In the genomic region with DNA sequence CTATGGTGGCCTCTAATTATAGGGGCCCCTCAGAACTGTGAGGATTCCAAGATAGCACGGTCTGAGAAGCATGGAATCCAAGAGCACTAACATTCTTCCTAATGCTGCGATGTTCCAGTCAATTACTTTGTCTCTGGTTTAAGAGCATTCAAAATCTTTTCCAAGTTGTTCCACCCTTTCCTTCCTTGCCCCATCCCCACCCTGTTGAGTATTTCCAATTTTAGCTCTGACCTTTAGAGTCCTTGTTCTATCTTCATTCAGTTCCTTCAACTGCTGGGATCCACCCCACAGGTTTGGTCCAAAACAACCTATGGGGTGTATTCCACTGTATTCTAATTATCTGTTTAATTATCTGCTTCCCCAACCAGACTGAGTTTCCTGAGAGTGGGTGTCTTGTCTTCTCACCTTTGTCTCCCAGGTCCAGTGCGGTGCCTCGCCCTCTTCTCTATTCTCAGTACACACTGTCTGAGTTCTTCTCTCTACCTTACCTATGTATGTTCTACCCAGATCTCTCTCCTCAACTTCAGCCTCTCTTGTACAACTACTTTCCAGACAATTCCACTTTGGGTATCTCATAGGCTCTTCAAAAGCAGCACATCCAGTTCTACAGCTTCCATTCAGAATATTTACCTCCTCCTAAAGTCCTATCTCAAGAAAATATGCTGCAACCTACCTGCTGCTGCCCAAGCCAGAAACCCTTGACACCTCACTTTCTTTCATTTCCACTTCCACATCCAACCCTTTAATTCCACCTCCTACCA, we compare ENCODE assay signal across 21 cellular contexts. TPM values are rescaled to one million over a fixed set of nuclear protein-coding genes. Genes with fewer than 3 reads are reported as not detected.
A peak's percentile ranks its signal among the peaks of the same experiment; 100 is the strongest.
DNase-seq lines count a peak whose midpoint lies in the region; ATAC-seq and TF ChIP-seq lines count a peak whose summit lies in the region.
"Had no signal": no experiment of that assay in that cellular context is flagged by ENCODE, and none has a peak within 500 bp of the region (broad histone marks: within the 10 kb centered on the region; RNA-seq: fewer than 3 reads in every experiment).

No MANE protein-coding gene starts in this region.

- RAD21 ChIA-PET in HCT116 (lab: Charles Lee; ENCODE audit: low non-redundant PET in 1 of 2, low total read pairs in 2 of 2, uncharacterized antibody in 2 of 2, unreplicated experiment in 2 of 2) = interaction anchor here in 1 of 2 experiments (1.3 kb wide), 1 partner anchor 111 kb away, joined by 4 read pairs; no protein-coding TSS in a partner anchor

- H2AFZ ChIP-seq in HCT116 (ENCODE audit: low read depth, low read length, poor library complexity, severe bottlenecking) = peak overlapping the region; percentile 86

- H3K36me3 Mint-ChIP-seq in Caco-2 (ENCODE audit: insufficient read depth, unreplicated experiment) (no peaks in the 10 kb centered on the region), progenitor cell of endocrine pancreas (ENCODE audit: insufficient read depth) (no peaks in the 10 kb centered on the region)

- no peaks in the 10 kb centered on the region for H3K79me2 ChIP-seq in HCT116 (ENCODE audit: insufficient read depth, low read length)

- DNase-seq in Caco-2 (no peak), HCT116 (ENCODE audit: low read depth, low spot score) (no peak), right atrium auricular region (ENCODE audit: low spot score) (no peak), progenitor cell of endocrine pancreas (ENCODE audit: low spot score, unreplicated experiment) (no peak), NCI-H128 (lab: John Stamatoyannopoulos, UW; ENCODE audit: unreplicated experiment) (no peak), head of caudate nucleus (no peak)
- DNase-seq in stimulated activated CD4-positive, alpha-beta T cell treated with anti-CD3 and anti-CD28 coated beads, Interleukin-4, amount 100 ng/mL, for 1 hour = no peak
- DNase-seq: activated B cell treated with CpG ODN at 0.5 μM for 24 hours; activated CD4-positive, alpha-beta T cell treated with anti-CD3 and anti-CD28 coated beads, Interleukin-2, amount 50 U/mL, for 48 hours; activated gamma-delta T cell; activated T-cell treated with anti-CD3 and anti-CD28 coated beads for 4 hours; C1 segment of cervical spinal cord; effector CD8-positive, alpha-beta T cell; erythroblast; left cardiac atrium; midbrain; NCI-H1048; NCI-H82 had no signal

- POLR2A ChIA-PET in Caco-2 (lab: Charles Lee) = no interaction called here
- POLR2A ChIA-PET in HCT116 (lab: Charles Lee) = no interaction called here

- peaks cover 24% of the 10 kb centered on the region for H3K9me3 Mint-ChIP-seq in Caco-2 (ENCODE audit: unreplicated experiment)
- peaks cover 8% of the 10 kb centered on the region for H3K9me3 Mint-ChIP-seq in progenitor cell of endocrine pancreas (ENCODE audit: low read depth)

- H3K4me1 ChIP-seq in Caco-2 (peaks cover 23% of the 10 kb centered on the region), HCT116 (ENCODE audit: control insufficient read depth in 1 of 2, insufficient read depth in 2 of 2, low read length in 2 of 2) (peaks cover 2 to 9% of the 10 kb centered on the region in 2 experiments; a peak in 3 of 4 replicates), right atrium auricular region (peaks cover 0 to 20% of the 10 kb centered on the region in 2 donors)

- H3K9me3 ChIP-seq in Caco-2 = no peaks in the 10 kb centered on the region; the same call in 1 of the 2 replicates
- H3K9me3 ChIP-seq in HCT116 (ENCODE audit: control insufficient read depth in 1 of 2, insufficient read depth in 1 of 2, low read depth in 1 of 2, low read length in 2 of 2) = no peaks in the 10 kb centered on the region
- H3K9me3 ChIP-seq in right atrium auricular region = no peaks in the 10 kb centered on the region
- H3K9me3 ChIP-seq: body of pancreas, pancreas had no signal

- CTCF ChIA-PET in Caco-2 (lab: Charles Lee) = interaction anchor here (0.5 kb wide), 1 partner anchor 356 kb away, joined by 5 read pairs; no protein-coding TSS in a partner anchor
- CTCF ChIA-PET in HCT116 (lab: Charles Lee) = interaction anchor here (1.1 kb wide), 1 partner anchor 377 kb away, joined by 3 read pairs; no protein-coding TSS in a partner anchor

- peak overlapping the region; percentile 36 for H3K27ac Mint-ChIP-seq in Caco-2 (ENCODE audit: unreplicated experiment)
- H3K27ac Mint-ChIP-seq in progenitor cell of endocrine pancreas = peak overlapping the region; percentile 33
- H3K27ac Mint-ChIP-seq: activated B cell treated with CpG ODN at 0.5 μM for 24 hours; natural killer cell treated with Interleukin-12 subunit alpha and Interleukin-12 subunit beta and Interleukin-15 and Interleukin-18, amount 100 ng/mL, for 72 hours had no signal

- TF ChIP-seq CTCF in Caco-2 (IDR thresholded peaks at IDR 0.05; ENCODE audit: insufficient read depth in 1 of 2, low read depth in 1 of 2, low read length in 1 of 2, severe bottlenecking in 1 of 2, unreplicated experiment in 1 of 2) = no peak
- TF ChIP-seq CTCF in HCT116 (IDR thresholded peaks at IDR 0.05 in 2 of 3, conservative IDR thresholded peaks at IDR 0.05 in 1 of 3; ENCODE audit: borderline replicate concordance in 1 of 3, insufficient read depth in 1 of 3, low read depth in 2 of 3, low read length in 2 of 3) = no peak
- TF ChIP-seq CTCF in right atrium auricular region (IDR thresholded peaks at IDR 0.05) = no peak
- no peak for TF ChIP-seq CTCF in progenitor cell of endocrine pancreas (IDR thresholded peaks at IDR 0.05; ENCODE audit: unreplicated experiment)

- no peak for TF ChIP-seq RAD21 in HCT116 (IDR thresholded peaks at IDR 0.05; ENCODE audit: low read depth)

- no peak overlapping the region for H3K9ac ChIP-seq in HCT116 (ENCODE audit: low read length)

- ATAC-seq in HCT116 = no peak
- ATAC-seq: natural killer cell treated with Interleukin-12 subunit alpha and Interleukin-12 subunit beta and Interleukin-15 and Interleukin-18, amount 100 ng/mL, for 72 hours had no signal

- TF ChIP-seq POLR2A in HCT116 (IDR thresholded peaks at IDR 0.05; ENCODE audit: borderline replicate concordance, extremely low read depth, insufficient read depth, insufficient read length) = no peak

- intact Hi-C loops in Caco-2 (cut with micrococcal nuclease; ENCODE audit: unreplicated experiment) = loop anchor here (5.0 kb wide), 2 partner anchors 36 to 61 kb away; no protein-coding TSS in a partner anchor
- intact Hi-C loops in HCT116 (cut with micrococcal nuclease) = no loop called here
- intact Hi-C loops in head of caudate nucleus (cut with DNase I) = no loop called here

- H3K36me3 ChIP-seq in Caco-2 (ENCODE audit: control insufficient read depth, insufficient read depth, low read length) (no peaks in the 10 kb centered on the region), HCT116 (ENCODE audit: control insufficient read depth in 1 of 2, insufficient read depth in 2 of 2, low read length in 2 of 2) (no peaks in the 10 kb centered on the region), right atrium auricular region (no peaks in the 10 kb centered on the region)
- H3K36me3 ChIP-seq: pancreas had no signal

- BruUV-seq in Caco-2 (replicated peaks; lab: Mats Ljungman, UMichigan) = no TSS peak
- no TSS peak for BruUV-seq in HCT116 (replicated peaks; lab: Mats Ljungman, UMichigan)

- H3K4me1 Mint-ChIP-seq in Caco-2 (ENCODE audit: low read depth, unreplicated experiment) = peaks cover 18% of the 10 kb centered on the region
- peaks cover 17% of the 10 kb centered on the region for H3K4me1 Mint-ChIP-seq in progenitor cell of endocrine pancreas (ENCODE audit: low read depth)
- H3K4me1 Mint-ChIP-seq: activated B cell treated with CpG ODN at 0.5 μM for 24 hours had no signal

- no peaks in the 10 kb centered on the region for H3K9me2 ChIP-seq in HCT116 (ENCODE audit: insufficient read depth)

- H3K4me3 ChIP-seq in Caco-2 (ENCODE audit: low read depth, low read length) (no peak overlapping the region), HCT116 (replicated peaks in 1 of 2; ENCODE audit: low read depth in 1 of 2, low read length in 2 of 2) (no peak overlapping the region), right atrium auricular region (no peak overlapping the region)
- H3K4me3 ChIP-seq: body of pancreas, pancreas had no signal

- H3K27me3 ChIP-seq in Caco-2 (replicated peaks; ENCODE audit: control insufficient read depth, insufficient read depth, low read length) = no peaks in the 10 kb centered on the region
- no peaks in the 10 kb centered on the region for H3K27me3 ChIP-seq in HCT116 (ENCODE audit: insufficient read depth, low read length)
- no peaks in the 10 kb centered on the region for H3K27me3 ChIP-seq in right atrium auricular region
- H3K27me3 ChIP-seq: body of pancreas, pancreas had no signal

- H3K4me3 Mint-ChIP-seq in Caco-2 (ENCODE audit: unreplicated experiment) = no peak overlapping the region
- no peak overlapping the region for H3K4me3 Mint-ChIP-seq in progenitor cell of endocrine pancreas (ENCODE audit: low read depth)
- H3K4me3 Mint-ChIP-seq: activated B cell treated with CpG ODN at 0.5 μM for 24 hours; natural killer cell treated with Interleukin-12 subunit alpha and Interleukin-12 subunit beta and Interleukin-15 and Interleukin-18, amount 100 ng/mL, for 72 hours had no signal

- no peaks in the 10 kb centered on the region for H4K20me1 ChIP-seq in HCT116 (ENCODE audit: insufficient read depth)

- H3K27ac ChIP-seq in HCT116 (ENCODE audit: low read depth, low read length) (no peak overlapping the region), right atrium auricular region (peak overlapping the region; percentile 20 to 57)

- H3K27me3 Mint-ChIP-seq in Caco-2 (ENCODE audit: insufficient read depth, unreplicated experiment) (no peaks in the 10 kb centered on the region), progenitor cell of endocrine pancreas (no peaks in the 10 kb centered on the region)

- H3K4me2 ChIP-seq in HCT116 (ENCODE audit: low read length) = no peak overlapping the region

TF ChIP-seq in HCT116, 20 proteins besides CTCF, POLR2A, EP300 and RAD21 (continues in another document):
- TF ChIP-seq TCF7L2 (IDR thresholded peaks at IDR 0.05; ENCODE audit: borderline replicate concordance, extremely low read depth, insufficient read depth, insufficient read length) (no peak), POLR2AphosphoS5 (IDR thresholded peaks at IDR 0.05; ENCODE audit: low read depth, low read length) (no peak)

RNA-seq across cellular contexts. Expression of a gene that starts 25.0 kb away (rescaled TPM):
- total RNA-seq in Caco-2 (2022) (18.0 and 18.4 TPM in 2 replicates), HCT116 (2021; ENCODE audit: unreplicated experiment) (31.5 TPM), right atrium auricular region (10 to 100 TPM; 10.6 to 23.3 TPM), progenitor cell of endocrine pancreas (84.8 and 86.7 TPM in 2 replicates)
- polyA plus RNA-seq in HCT116 (2012) = 11.5 and 14.6 TPM in 2 replicates
